In the genomic region with DNA sequence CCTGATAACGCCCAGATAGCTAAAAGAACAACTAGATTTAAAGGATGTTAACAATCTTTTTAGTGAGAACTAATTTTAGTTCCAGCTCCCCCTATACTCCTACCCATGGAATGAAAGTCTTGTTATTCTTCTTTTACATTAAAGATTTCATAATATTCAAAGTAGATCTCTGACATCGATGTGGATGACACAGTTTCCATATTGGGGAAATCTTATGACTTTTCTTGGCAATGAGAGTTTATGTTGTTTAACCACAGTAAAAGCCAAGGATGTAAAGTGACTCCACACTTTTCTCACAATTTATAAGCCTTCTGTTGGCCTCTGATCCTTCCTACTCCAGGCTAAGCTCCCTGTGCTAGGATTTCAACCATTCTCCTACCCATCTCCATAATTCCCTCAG, we compare ENCODE assay signal across 19 cellular contexts.
DNase-seq lines count a peak whose midpoint lies in the region; ATAC-seq and TF ChIP-seq lines count a peak whose summit lies in the region.
"Had no signal": no experiment of that assay in that cellular context is flagged by ENCODE, and none has a peak within 500 bp of the region (broad histone marks: within the 10 kb centered on the region; RNA-seq: fewer than 3 reads in every experiment).

No MANE protein-coding gene starts in this region.

- H3K4me3 ChIP-seq in AG10803 (ENCODE audit: low read length) (no peak overlapping the region), adipocyte (ENCODE audit: low read length) (no peak overlapping the region), fibroblast of mammary gland (ENCODE audit: control insufficient read depth, low read depth, low read length) (no peak overlapping the region), trophoblast cell (ENCODE audit: low read depth, low read length) (no peak overlapping the region)
- H3K4me3 ChIP-seq: BLaER1 treated with 17β-estradiol and CSF1 and Interleukin-3, amounts not matched to agents 10 nM and 100 nM; cardiac muscle cell had no signal

- H3K27me3 ChIP-seq in adipocyte (replicated peaks; ENCODE audit: control insufficient read depth, insufficient read depth, low read length): no peaks in the 10 kb centered on the region
- no peaks in the 10 kb centered on the region for H3K27me3 ChIP-seq in trophoblast cell (ENCODE audit: insufficient read depth, low read length)
- H3K27me3 ChIP-seq: BLaER1 treated with 17β-estradiol and CSF1 and Interleukin-3, amounts not matched to agents 10 nM and 100 nM; cardiac muscle cell had no signal

- H3K4ac ChIP-seq in trophoblast cell (ENCODE audit: low read depth, low read length): no peak overlapping the region

- H3K36me3 ChIP-seq in adipocyte (ENCODE audit: control insufficient read depth, insufficient read depth, low read length, severe bottlenecking) (no peaks in the 10 kb centered on the region), trophoblast cell (ENCODE audit: control insufficient read depth in 1 of 2, insufficient read depth in 2 of 2, low read length in 2 of 2) (no peaks in the 10 kb centered on the region)
- H3K36me3 ChIP-seq: BLaER1 treated with 17β-estradiol and CSF1 and Interleukin-3, amounts not matched to agents 10 nM and 100 nM; cardiac muscle cell had no signal

- peak; percentile 22 for DNase-seq in AG10803 (ENCODE audit: low read depth)
- DNase-seq in adipocyte (ENCODE audit: low read depth): peak; percentile 28
- peak; percentile 55 for DNase-seq in fibroblast of mammary gland (ENCODE audit: low read depth)
- DNase-seq in trophoblast cell: no peak
- no peak for DNase-seq in activated T-cell treated with anti-CD3 and anti-CD28 coated beads, Interleukin-2, amount 50 U/mL, for 24 hours
- DNase-seq in activated CD4-positive, CD25-positive, alpha-beta regulatory T cell (lab: John Stamatoyannopoulos, UW): no peak
- DNase-seq in NCI-H1694 treated with DMSO at 0.1 percent for 48 hours (lab: John Stamatoyannopoulos, UW): no peak
- DNase-seq: activated gamma-delta T cell; activated naive CD8-positive, alpha-beta T cell treated with anti-CD3 and anti-CD28 coated beads, Interleukin-2, amount 50 U/mL, for 24 hours; erythroblast; kidney glomerular epithelial cell; MM.1S; NCI-H1436 treated with DMSO at 0.1 percent for 48 hours; NCI-H526 treated with DMSO at 0.1 percent for 48 hours; occipital lobe; T-helper 9 cell had no signal

- H3K27ac ChIP-seq in trophoblast cell (ENCODE audit: low read depth, low read length): no peak overlapping the region
- H3K27ac ChIP-seq: BLaER1 treated with 17β-estradiol and CSF1 and Interleukin-3, amounts not matched to agents 10 nM and 100 nM; cardiac muscle cell had no signal

- peaks cover 1% of the 10 kb centered on the region for H3K79me1 ChIP-seq in trophoblast cell (ENCODE audit: low read length)

- H4K91ac ChIP-seq in trophoblast cell (ENCODE audit: low read depth, low read length): peak overlapping the region; percentile 14

- no peak overlapping the region for H3K9ac ChIP-seq in adipocyte (ENCODE audit: low read length)
- no peak overlapping the region for H3K9ac ChIP-seq in trophoblast cell (ENCODE audit: low read length)
- H3K9ac ChIP-seq: BLaER1 treated with 17β-estradiol and CSF1 and Interleukin-3, amounts not matched to agents 10 nM and 100 nM had no signal

- H3K4me3 Mint-ChIP-seq in activated T-cell treated with anti-CD3 and anti-CD28 coated beads, Interleukin-2, amount 50 U/mL, for 24 hours: no peak overlapping the region
- H3K4me3 Mint-ChIP-seq: activated naive CD8-positive, alpha-beta T cell treated with anti-CD3 and anti-CD28 coated beads, Interleukin-2, amount 50 U/mL, for 24 hours had no signal

- H3K4me2 ChIP-seq in trophoblast cell (ENCODE audit: low read length): no peak overlapping the region

- no peak overlapping the region for H4K12ac ChIP-seq in trophoblast cell (ENCODE audit: low read depth, low read length)

- H3K4me1 Mint-ChIP-seq in activated T-cell treated with anti-CD3 and anti-CD28 coated beads, Interleukin-2, amount 50 U/mL, for 24 hours (ENCODE audit: low read depth): no peaks in the 10 kb centered on the region
- H3K4me1 Mint-ChIP-seq: activated naive CD8-positive, alpha-beta T cell treated with anti-CD3 and anti-CD28 coated beads, Interleukin-2, amount 50 U/mL, for 24 hours had no signal

- TF ChIP-seq CTCF in AG10803 (conservative IDR thresholded peaks at IDR 0.05; ENCODE audit: low read length): 0 out of 2 replicates have a peak, but pooled peaks have one; percentile 1
- no peak for TF ChIP-seq CTCF in fibroblast of mammary gland (conservative IDR thresholded peaks at IDR 0.05; ENCODE audit: control insufficient read depth, insufficient read depth, low read depth, low read length)

- H2BK120ac ChIP-seq in trophoblast cell (ENCODE audit: insufficient read depth, low read length, poor library complexity): no peak overlapping the region

- H2AFZ ChIP-seq in trophoblast cell (ENCODE audit: insufficient read depth, low read length, poor library complexity): no peak overlapping the region

- H3K9me3 ChIP-seq in adipocyte (ENCODE audit: control insufficient read depth, low read length) (no peaks in the 10 kb centered on the region), trophoblast cell (ENCODE audit: insufficient read depth, low read depth, low read length) (no peaks in the 10 kb centered on the region)

- H3K4me1 ChIP-seq in adipocyte (ENCODE audit: control insufficient read depth, insufficient read depth, low read length) (peaks cover 10% of the 10 kb centered on the region), trophoblast cell (ENCODE audit: control insufficient read depth in 1 of 2, insufficient read depth in 2 of 2, low read length in 2 of 2) (peaks cover 2 to 6% of the 10 kb centered on the region in 2 experiments)

- no peak overlapping the region for H3K14ac ChIP-seq in trophoblast cell (ENCODE audit: low read length)

- no peaks in the 10 kb centered on the region for H3K27me3 Mint-ChIP-seq in activated T-cell treated with anti-CD3 and anti-CD28 coated beads, Interleukin-2, amount 50 U/mL, for 24 hours
- H3K27me3 Mint-ChIP-seq: activated naive CD8-positive, alpha-beta T cell treated with anti-CD3 and anti-CD28 coated beads, Interleukin-2, amount 50 U/mL, for 24 hours had no signal

- H3K9me3 Mint-ChIP-seq in activated T-cell treated with anti-CD3 and anti-CD28 coated beads, Interleukin-2, amount 50 U/mL, for 24 hours: no peaks in the 10 kb centered on the region
- H3K9me3 Mint-ChIP-seq: activated naive CD8-positive, alpha-beta T cell treated with anti-CD3 and anti-CD28 coated beads, Interleukin-2, amount 50 U/mL, for 24 hours had no signal

- no peak for ATAC-seq in GM19351 (IDR thresholded peaks at IDR 0.05; ENCODE audit: unreplicated experiment)
- ATAC-seq: activated naive CD8-positive, alpha-beta T cell treated with anti-CD3 and anti-CD28 coated beads, Interleukin-2, amount 50 U/mL, for 24 hours had no signal

- no peak overlapping the region for H4K8ac ChIP-seq in trophoblast cell (ENCODE audit: low read depth, low read length)

- H3K23ac ChIP-seq in trophoblast cell (ENCODE audit: low read length): no peak overlapping the region

- WGBS in trophoblast cell (ENCODE audit: extremely low coverage, insufficient coverage, insufficient read length): no CpG with 5 or more reads among the region's 2 CpGs

- H3K79me2 ChIP-seq in trophoblast cell (ENCODE audit: control insufficient read depth, insufficient read depth, low read length, poor library complexity): no peaks in the 10 kb centered on the region

- H2BK5ac ChIP-seq in trophoblast cell (ENCODE audit: low read depth, low read length, poor library complexity): no peak overlapping the region

- H3K36me3 Mint-ChIP-seq in activated T-cell treated with anti-CD3 and anti-CD28 coated beads, Interleukin-2, amount 50 U/mL, for 24 hours (ENCODE audit: low read depth): no peaks in the 10 kb centered on the region

- no peak overlapping the region for H3K18ac ChIP-seq in trophoblast cell (ENCODE audit: low read length)

- H3K27ac Mint-ChIP-seq in activated T-cell treated with anti-CD3 and anti-CD28 coated beads, Interleukin-2, amount 50 U/mL, for 24 hours: no peak overlapping the region
- H3K27ac Mint-ChIP-seq: activated naive CD8-positive, alpha-beta T cell treated with anti-CD3 and anti-CD28 coated beads, Interleukin-2, amount 50 U/mL, for 24 hours had no signal

- H2AK5ac ChIP-seq in trophoblast cell (ENCODE audit: low read length): no peak overlapping the region

- H2BK12ac ChIP-seq in trophoblast cell (ENCODE audit: low read length): no peak overlapping the region

Comparison
In these comparisons a context has a peak if more than half of its experiments do, and no peak if none do; other contexts are left out.
1. DNase-seq: peak in AG10803 (single experiment), adipocyte (single experiment) and fibroblast of mammary gland (single experiment); none in trophoblast cell (0 of 2), activated T-cell treated with anti-CD3 and anti-CD28 coated beads, Interleukin-2, amount 50 U/mL, for 24 hours (single experiment), activated CD4-positive, CD25-positive, alpha-beta regulatory T cell (0 of 4) and NCI-H1694 treated with DMSO at 0.1 percent for 48 hours (single experiment).